ENCODE assay signal across 1 cellular context in genomic region chr3:192958219-192958872, GRCh38.
TF ChIP-seq lines count a peak whose summit lies in the region.

No MANE protein-coding gene starts in this region.

TF ChIP-seq in SK-N-SH, 30 proteins besides CTCF, POLR2A, EP300 and RAD21 (continued from another document):
- TF ChIP-seq REST (IDR thresholded peaks at IDR 0.05; ENCODE audit: low read depth, low read length) (no peak), EZH2phosphoT487 (IDR thresholded peaks at IDR 0.05; ENCODE audit: borderline replicate concordance, low read depth) (no peak), FOXJ3 (CRISPR knock-in tag; IDR thresholded peaks at IDR 0.05) (no peak), MAX (IDR thresholded peaks at IDR 0.05; ENCODE audit: low read depth) (no peak), GABPA (IDR thresholded peaks at IDR 0.05; ENCODE audit: low read depth) (no peak), ELF1 (IDR thresholded peaks at IDR 0.05) (no peak), NRF1 (IDR thresholded peaks at IDR 0.05; ENCODE audit: low read depth, low read length) (no peak), ZBTB33 (IDR thresholded peaks at IDR 0.05; ENCODE audit: borderline replicate concordance, low read depth) (no peak), MEF2A (IDR thresholded peaks at IDR 0.05; ENCODE audit: borderline replicate concordance, low read depth) (no peak), USF2 (IDR thresholded peaks at IDR 0.05; ENCODE audit: borderline replicate concordance, low read depth, low read length) (no peak)
